ENCODE assay signal across 8 cellular contexts in the genomic region with DNA sequence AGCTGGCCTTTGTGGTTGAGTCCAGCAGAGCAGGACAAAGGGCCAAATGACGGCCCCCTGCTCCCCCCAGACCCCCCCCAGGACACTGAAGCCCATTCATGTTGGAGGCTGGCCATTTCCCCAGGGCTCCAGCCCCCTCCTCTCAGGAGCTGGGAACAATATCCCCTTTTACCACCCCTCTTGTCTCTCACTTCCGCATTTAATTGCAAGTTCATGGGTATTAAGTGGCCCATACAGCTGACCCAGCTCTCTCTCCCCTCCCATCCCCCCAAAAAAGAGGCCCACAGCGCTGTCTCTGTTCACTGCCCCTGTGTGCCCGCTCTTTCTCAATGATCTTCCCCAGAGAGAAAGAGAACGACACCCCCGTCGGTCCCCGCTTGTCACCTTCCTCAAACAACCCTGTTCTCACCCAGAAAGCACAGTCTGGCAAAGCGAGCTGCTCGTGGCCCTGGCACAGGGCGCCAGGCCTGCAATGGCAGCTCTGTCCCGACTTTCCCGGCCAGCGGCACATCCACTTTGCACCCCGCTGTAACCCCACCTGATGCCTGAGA. TPM values are rescaled to one million over a fixed set of nuclear protein-coding genes. Genes with fewer than 3 reads are reported as not detected.
DNase-seq lines count a peak whose midpoint lies in the region; TF ChIP-seq lines count a peak whose summit lies in the region.

No MANE protein-coding gene starts in this region.

- TF ChIP-seq EP300 in stomach (IDR thresholded peaks at IDR 0.05), result no peak

- H3K4me1 Mint-ChIP-seq in activated T-cell treated with anti-CD3 and anti-CD28 coated beads, Interleukin-2, amount 50 U/mL, for 24 hours (ENCODE audit: low read depth), result peaks cover 66% of the 10 kb centered on the region
- H3K4me1 Mint-ChIP-seq in type B pancreatic cell (ENCODE audit: unreplicated experiment), result peaks cover 37% of the 10 kb centered on the region

- peaks cover 2% of the 10 kb centered on the region for H3K36me3 Mint-ChIP-seq in activated T-cell treated with anti-CD3 and anti-CD28 coated beads, Interleukin-2, amount 50 U/mL, for 24 hours (ENCODE audit: low read depth)
- H3K36me3 Mint-ChIP-seq in type B pancreatic cell, result no peaks in the 10 kb centered on the region

- no peak for TF ChIP-seq POLR2A in stomach (IDR thresholded peaks at IDR 0.05)

- H3K27ac Mint-ChIP-seq in activated T-cell treated with anti-CD3 and anti-CD28 coated beads, Interleukin-2, amount 50 U/mL, for 24 hours, result peak overlapping the region; percentile 6
- H3K27ac Mint-ChIP-seq in type B pancreatic cell, result no peak overlapping the region

- intact Hi-C loops in dorsolateral prefrontal cortex (cut with DNase I) (loop anchor here in 1 of 2 donors (10.0 kb wide), 1 partner anchor 53 kb away; no protein-coding TSS in a partner anchor), stomach (cut with DNase I; ENCODE audit: low total_unique reads) (no loop called here)

- H3K36me3 ChIP-seq in mesodermal cell (ENCODE audit: control insufficient read depth, insufficient read depth, low read length) (peaks cover under 1% of the 10 kb centered on the region), stomach (no peaks in the 10 kb centered on the region)

- H3K27ac ChIP-seq in dorsolateral prefrontal cortex (peak overlapping the region in 57 of 59 donors; percentile 5 to 92 (median 81)), mesodermal cell (ENCODE audit: low read depth, low read length, severe bottlenecking) (peak overlapping the region; percentile 66), stomach (peak overlapping the region in 1 of 5 donors; percentile 43)

- no peak for DNase-seq in activated T-cell treated with anti-CD3 and anti-CD28 coated beads, Interleukin-2, amount 50 U/mL, for 24 hours
- DNase-seq in activated T-cell treated with anti-CD3 and anti-CD28 coated beads, Interleukin-2, amount 50 U/mL, for 48 hours, result no peak
- peak; percentile 22 to 76 (median 69) for DNase-seq in dorsolateral prefrontal cortex
- no peak for DNase-seq in type B pancreatic cell (ENCODE audit: extremely low spot score, unreplicated experiment)
- DNase-seq in iPS-NIHi11 (ENCODE audit: low spot score), result no peak
- DNase-seq in stomach, result no peak
- no peak for DNase-seq in NCI-H2171 treated with DMSO at 0.1 percent for 48 hours (lab: John Stamatoyannopoulos, UW)

- H3K27me3 ChIP-seq in dorsolateral prefrontal cortex (no peaks in the 10 kb centered on the region), stomach (no peaks in the 10 kb centered on the region)

- no peak overlapping the region for H3K4me3 Mint-ChIP-seq in activated T-cell treated with anti-CD3 and anti-CD28 coated beads, Interleukin-2, amount 50 U/mL, for 24 hours
- peak overlapping the region; percentile 10 for H3K4me3 Mint-ChIP-seq in type B pancreatic cell

- no peaks in the 10 kb centered on the region for H3K27me3 Mint-ChIP-seq in activated T-cell treated with anti-CD3 and anti-CD28 coated beads, Interleukin-2, amount 50 U/mL, for 24 hours
- H3K27me3 Mint-ChIP-seq in type B pancreatic cell, result peaks cover 27% of the 10 kb centered on the region

- H3K9me3 ChIP-seq in mesodermal cell (ENCODE audit: control insufficient read depth, low read length) (no peaks in the 10 kb centered on the region), stomach (no peaks in the 10 kb centered on the region)

- H3K4me3 ChIP-seq in dorsolateral prefrontal cortex (peak overlapping the region in 23 of 59 donors; percentile 1 to 47 (median 20)), mesodermal cell (ENCODE audit: extremely low read depth, insufficient read depth, low read length, poor library complexity, severe bottlenecking) (no peak overlapping the region), stomach (no peak overlapping the region)

- no peaks in the 10 kb centered on the region for H3K9me3 Mint-ChIP-seq in activated T-cell treated with anti-CD3 and anti-CD28 coated beads, Interleukin-2, amount 50 U/mL, for 24 hours
- H3K9me3 Mint-ChIP-seq in type B pancreatic cell, result no peaks in the 10 kb centered on the region

- TF ChIP-seq CTCF in dorsolateral prefrontal cortex (IDR thresholded peaks at IDR 0.05 in 54 of 56, conservative IDR thresholded peaks at IDR 0.05 in 2 of 56; ENCODE audit: low read depth in 1 of 56, partially characterized antibody in 56 of 56) (peak in 2 of 56 donors; percentile 13 to 15), type B pancreatic cell (conservative IDR thresholded peaks at IDR 0.05) (no peak), stomach (IDR thresholded peaks at IDR 0.05) (no peak)

- H3K4me1 ChIP-seq in mesodermal cell (ENCODE audit: control insufficient read depth, insufficient read depth, low read length, poor library complexity, severe bottlenecking) (peaks cover 41% of the 10 kb centered on the region), stomach (peaks cover 0 to 70% (median 11%) of the 10 kb centered on the region in 4 donors)

- 52 to 58% methylated on average over 9 to 12 of the region's 15 CpGs for WGBS in mesodermal cell (ENCODE audit: insufficient coverage in 2 of 2), 2 experiments
- 74 to 89% (median 81%) methylated on average over 7 to 15 of the region's 15 CpGs for WGBS in stomach, 5 donors

RNA-seq across cellular contexts. Expression of a gene that starts 30.4 kb away (rescaled TPM):
- 100 to 1,000 TPM in 76 of 120 experiments, 10 to 100 TPM in 44; 59.8 to 448 (median 117) TPM for total RNA-seq in dorsolateral prefrontal cortex
- 53.5 TPM for polyA plus RNA-seq in mesodermal cell (2013, experiment 1 of 2)
- 34.1 TPM for polyA plus RNA-seq in mesodermal cell (2013, experiment 2 of 2)
- 0.71 and 20.8 TPM in 2 replicates for total RNA-seq in type B pancreatic cell (ENCODE audit: low replicate concordance)
- 10 to 100 TPM in 3 of 5 donors, 1 to 10 TPM in 2; 9.0 to 25.2 (median 19.3) TPM for total RNA-seq in stomach
- polyA plus RNA-seq in stomach, result 10 to 100 TPM in 2 of 3 donors, 1 to 10 TPM in 1; 5.2 to 17.4 (median 15.7) TPM

Comparison
In these comparisons a context has a peak if more than half of its experiments do, and no peak if none do; other contexts are left out.
1. DNase-seq: peak in dorsolateral prefrontal cortex (10 of 10); none in activated T-cell treated with anti-CD3 and anti-CD28 coated beads, Interleukin-2, amount 50 U/mL, for 24 hours (single experiment), activated T-cell treated with anti-CD3 and anti-CD28 coated beads, Interleukin-2, amount 50 U/mL, for 48 hours (0 of 2), type B pancreatic cell (single experiment), iPS-NIHi11 (single experiment), stomach (single experiment) and NCI-H2171 treated with DMSO at 0.1 percent for 48 hours (single experiment).